In the genomic region with DNA sequence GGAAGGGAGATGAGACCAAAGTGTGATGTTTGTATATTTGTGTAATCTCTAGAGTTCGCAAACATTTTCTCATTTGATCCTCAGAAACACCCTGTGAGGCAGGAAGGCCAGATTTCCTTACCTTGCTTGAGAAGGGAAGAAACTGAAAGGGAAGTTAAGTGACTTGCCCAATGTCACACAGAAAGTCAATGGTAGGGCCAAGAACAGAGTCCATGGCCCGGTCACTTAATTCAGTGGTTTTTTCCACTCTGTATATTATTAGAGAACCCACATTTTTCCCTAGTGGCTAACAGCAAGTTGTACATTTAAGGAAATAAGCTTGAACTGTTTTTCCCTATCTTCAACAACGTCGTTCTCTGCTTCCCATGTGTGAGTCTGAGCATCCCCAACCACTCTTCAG, we compare ENCODE assay signal across 11 cellular contexts. TPM values are rescaled to one million over a fixed set of nuclear protein-coding genes. Genes with fewer than 3 reads are reported as not detected.
DNase-seq lines count a peak whose midpoint lies in the region; ATAC-seq and TF ChIP-seq lines count a peak whose summit lies in the region.
"Had no signal": no experiment of that assay in that cellular context is flagged by ENCODE, and none has a peak within 500 bp of the region (broad histone marks: within the 10 kb centered on the region; RNA-seq: fewer than 3 reads in every experiment).

No MANE protein-coding gene starts in this region.

- no peak for TF ChIP-seq CTCF in neutrophil (IDR thresholded peaks at IDR 0.05)

- no peaks in the 10 kb centered on the region for H3K36me3 ChIP-seq in neutrophil

- H3K9me3 Mint-ChIP-seq in activated CD4-positive, alpha-beta T cell treated with anti-CD3 and anti-CD28 coated beads, Interleukin-2, amount 10 ng/mL, durations not matched to agents 24 days and 14 days, result no peaks in the 10 kb centered on the region

- peak overlapping the region; percentile 44 to 52 for H3K4me3 ChIP-seq in neutrophil (ENCODE audit: low read depth in 1 of 2, low read length in 1 of 2)

- H3K9me3 ChIP-seq in neutrophil, result no peaks in the 10 kb centered on the region

- intact Hi-C loops in activated CD4-positive, alpha-beta T cell treated with anti-CD3 and anti-CD28 coated beads, Interleukin-2, amount 10 ng/mL, durations not matched to agents 24 days and 14 days (cut with micrococcal nuclease), result loop anchor here (2.0 kb wide), 1 partner anchor 25 kb away; the partner anchor contains the start of gene CHPT1

- peak overlapping the region; percentile 31 for H3K4me3 Mint-ChIP-seq in activated CD4-positive, alpha-beta T cell treated with anti-CD3 and anti-CD28 coated beads, Interleukin-2, amount 10 ng/mL, durations not matched to agents 24 days and 14 days

- DNase-seq in activated CD4-positive, alpha-beta T cell treated with anti-CD3 and anti-CD28 coated beads, Interleukin-2, amount 10 ng/mL, durations not matched to agents 24 days and 14 days, result no peak
- no peak for DNase-seq in activated CD4-positive, alpha-beta T cell treated with anti-CD3 and anti-CD28 coated beads, Interleukin-2, amount 50 U/mL, for 1 hour
- peak; percentile 21 for DNase-seq in SKM-1 (lab: John Stamatoyannopoulos, UW; ENCODE audit: unreplicated experiment)
- DNase-seq in NCI-H345 (lab: John Stamatoyannopoulos, UW), result no peak
- no peak for DNase-seq in superior temporal gyrus (ENCODE audit: extremely low spot score)
- DNase-seq in cerebellar cortex (ENCODE audit: low spot score), result no peak
- DNase-seq: mammary epithelial cell, NCI-H1930, SHP77 treated with DMSO at 0.1 percent for 48 hours had no signal

- ATAC-seq in GM21717 (IDR thresholded peaks at IDR 0.05; ENCODE audit: unreplicated experiment), result peak; percentile 4

- no peak overlapping the region for H3K27ac Mint-ChIP-seq in activated CD4-positive, alpha-beta T cell treated with anti-CD3 and anti-CD28 coated beads, Interleukin-2, amount 10 ng/mL, durations not matched to agents 24 days and 14 days

- H3K36me3 Mint-ChIP-seq in activated CD4-positive, alpha-beta T cell treated with anti-CD3 and anti-CD28 coated beads, Interleukin-2, amount 10 ng/mL, durations not matched to agents 24 days and 14 days (ENCODE audit: low read depth), result no peaks in the 10 kb centered on the region

- H3K4me1 Mint-ChIP-seq in activated CD4-positive, alpha-beta T cell treated with anti-CD3 and anti-CD28 coated beads, Interleukin-2, amount 10 ng/mL, durations not matched to agents 24 days and 14 days, result peaks cover 15% of the 10 kb centered on the region

- peak overlapping the region; percentile 91 for H3K27ac ChIP-seq in neutrophil

- H3K4me1 ChIP-seq in neutrophil (ENCODE audit: control insufficient read depth in 1 of 2, insufficient read depth in 1 of 2, low read depth in 1 of 2, low read length in 1 of 2), result peaks cover 30 to 39% of the 10 kb centered on the region in 2 experiments

- no peaks in the 10 kb centered on the region for H3K27me3 ChIP-seq in neutrophil

- peaks cover 2% of the 10 kb centered on the region for H3K27me3 Mint-ChIP-seq in activated CD4-positive, alpha-beta T cell treated with anti-CD3 and anti-CD28 coated beads, Interleukin-2, amount 10 ng/mL, durations not matched to agents 24 days and 14 days

RNA-seq across cellular contexts. Expression of gene CHPT1, which starts 25.6 kb away (rescaled TPM):
- 13.9 and 15.3 TPM in 2 replicates for total RNA-seq in activated CD4-positive, alpha-beta T cell treated with anti-CD3 and anti-CD28 coated beads, Interleukin-2, amount 10 ng/mL, durations not matched to agents 24 days and 14 days
